Comparison of ENCODE assay signal across 20 cellular contexts in the genomic region with DNA sequence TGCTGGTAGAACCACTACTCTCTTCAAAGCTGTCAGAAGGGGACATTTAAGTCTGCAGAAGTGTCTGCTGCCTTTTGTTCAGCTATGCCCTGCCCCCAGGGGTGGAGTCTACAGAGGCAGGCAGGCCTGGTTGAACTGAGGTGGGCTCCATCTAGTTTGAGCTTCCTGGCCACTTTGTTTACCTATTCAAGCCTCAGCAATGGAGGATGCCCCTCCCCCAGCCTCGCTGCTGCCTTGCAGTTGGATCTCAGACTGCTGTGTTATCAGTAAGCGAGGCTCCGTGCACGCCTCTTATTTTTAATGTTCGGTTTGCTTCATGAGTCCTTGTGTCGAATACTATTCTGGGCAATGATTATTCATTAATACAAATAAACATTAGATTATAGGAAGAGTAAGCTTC. TPM values are rescaled to one million over a fixed set of nuclear protein-coding genes. Genes with fewer than 3 reads are reported as not detected.
DNase-seq lines count a peak whose midpoint lies in the region; FAIRE-seq and TF ChIP-seq lines count a peak whose summit lies in the region.
"Had no signal": no experiment of that assay in that cellular context is flagged by ENCODE, and none has a peak within 500 bp of the region (broad histone marks: within the 10 kb centered on the region; RNA-seq: fewer than 3 reads in every experiment).

No MANE protein-coding gene starts in this region.

- H3K4me3 ChIP-seq in H1 (ENCODE audit: extremely low read depth in 1 of 4, insufficient read depth in 2 of 4, low read depth in 3 of 4, low read length in 4 of 4) (no peak overlapping the region), mesendoderm (ENCODE audit: low read length) (no peak overlapping the region)
- H3K4me3 ChIP-seq: A549 had no signal

- H3K9ac ChIP-seq in H1 (replicated peaks in 1 of 4; ENCODE audit: extremely low read depth in 1 of 4, low read depth in 3 of 4, low read length in 3 of 4) = no peak overlapping the region
- no peak overlapping the region for H3K9ac ChIP-seq in mesendoderm (ENCODE audit: low read length)

- H3K36me3 ChIP-seq in H1 (ENCODE audit: control insufficient read depth in 2 of 4, insufficient read depth in 4 of 4, low read length in 3 of 4) (no peaks in the 10 kb centered on the region; a peak in 1 of 8 replicates), mesendoderm (ENCODE audit: control insufficient read depth, insufficient read depth, low read length) (no peaks in the 10 kb centered on the region)

- H2AK5ac ChIP-seq in H1 (ENCODE audit: low read depth, low read length) (no peak overlapping the region), mesendoderm (ENCODE audit: low read length) (no peak overlapping the region)

- H2AFZ ChIP-seq in H1 (ENCODE audit: low read length) = peak overlapping the region; percentile 3

- H3K4ac ChIP-seq in H1 (replicated peaks; ENCODE audit: insufficient read length, low read depth, low read length) (no peak overlapping the region), mesendoderm (ENCODE audit: low read depth, low read length) (no peak overlapping the region)

- no peak for FAIRE-seq in H1 (lab: Jason Lieb, UNC)
- FAIRE-seq: A549, HTR-8/SVneo had no signal

- TF ChIP-seq RAD21 in H1 (IDR thresholded peaks at IDR 0.05 in 1 of 2, conservative IDR thresholded peaks at IDR 0.05 in 1 of 2; ENCODE audit: low read depth in 2 of 2, low read length in 2 of 2) = no peak

- H3K79me1 ChIP-seq in H1 (ENCODE audit: low read depth, low read length) (no peaks in the 10 kb centered on the region), mesendoderm (ENCODE audit: low read length) (no peaks in the 10 kb centered on the region)

- no peak overlapping the region; a peak in 1 of 4 replicates for H3K4me2 ChIP-seq in H1 (ENCODE audit: insufficient read depth in 1 of 2, low read depth in 2 of 2, low read length in 2 of 2)
- H3K4me2 ChIP-seq in mesendoderm (ENCODE audit: low read length) = no peak overlapping the region
- H3K4me2 ChIP-seq: A549 had no signal

- H4K20me1 ChIP-seq in H1 (replicated peaks in 1 of 2; ENCODE audit: control insufficient read depth in 1 of 2, insufficient read depth in 2 of 2, low read length in 2 of 2) = no peaks in the 10 kb centered on the region

- no peak overlapping the region for H3K14ac ChIP-seq in H1 (ENCODE audit: insufficient read length)

- H3K27ac ChIP-seq in H1 (ENCODE audit: low read depth, low read length) = no peak overlapping the region
- no peak overlapping the region for H3K27ac ChIP-seq in mesendoderm (ENCODE audit: low read depth, low read length)
- H3K27ac ChIP-seq: 22Rv1, A549, C4-2B had no signal

- H3K23me2 ChIP-seq in H1 (ENCODE audit: low read depth, low read length) = peaks cover 7% of the 10 kb centered on the region

- H4K5ac ChIP-seq in H1 (ENCODE audit: insufficient read length, low read depth, low read length) = no peak overlapping the region
- no peak overlapping the region for H4K5ac ChIP-seq in mesendoderm (ENCODE audit: low read length)

- H2BK20ac ChIP-seq in H1 (ENCODE audit: low read length) = no peak overlapping the region

- H3K79me2 ChIP-seq in H1 (ENCODE audit: control insufficient read depth in 1 of 2, insufficient read depth in 2 of 2, low read length in 2 of 2) (no peaks in the 10 kb centered on the region), mesendoderm (ENCODE audit: control insufficient read depth, insufficient read depth, low read length) (no peaks in the 10 kb centered on the region)

- H3K27me3 ChIP-seq in H1 (replicated peaks in 1 of 4; ENCODE audit: control insufficient read depth in 3 of 4, extremely low read depth in 1 of 4, insufficient read depth in 3 of 4, low read length in 3 of 4) (peaks cover 0 to 16% (median 11%) of the 10 kb centered on the region in 4 experiments; a peak in 5 of 7 replicates), mesendoderm (ENCODE audit: insufficient read depth, low read length, poor library complexity) (no peaks in the 10 kb centered on the region)

- H4K91ac ChIP-seq in H1 (replicated peaks; ENCODE audit: insufficient read length, low read length) = no peak overlapping the region

- TF ChIP-seq POLR2A in H1 (IDR thresholded peaks at IDR 0.05; ENCODE audit: control extremely low read depth in 1 of 2, low read depth in 2 of 2, low read length in 2 of 2) = no peak

- no peak for TF ChIP-seq EP300 in H1 (IDR thresholded peaks at IDR 0.05; ENCODE audit: borderline replicate concordance in 1 of 2, low read depth in 2 of 2, low read length in 2 of 2)

- TF ChIP-seq CTCF in H1 (IDR thresholded peaks at IDR 0.05; ENCODE audit: control extremely low read depth in 1 of 3, insufficient read depth in 1 of 3, low read depth in 1 of 3, low read length in 3 of 3) = no peak

- H3K9me3 ChIP-seq in H1 (ENCODE audit: insufficient read depth in 2 of 2, low read depth in 1 of 2, low read length in 1 of 2) = no peaks in the 10 kb centered on the region
- H3K9me3 ChIP-seq: A549, Caco-2 had no signal

- H2BK120ac ChIP-seq in H1 (replicated peaks; ENCODE audit: low read depth, low read length) (no peak overlapping the region), mesendoderm (ENCODE audit: low read depth, low read length) (no peak overlapping the region)

- H2BK15ac ChIP-seq in H1 (ENCODE audit: low read length) (no peak overlapping the region), mesendoderm (replicated peaks; ENCODE audit: low read depth) (no peak overlapping the region)

- H3K56ac ChIP-seq in H1 (replicated peaks; ENCODE audit: insufficient read length, low read depth, low read length) (no peak overlapping the region), mesendoderm (ENCODE audit: low read length) (no peak overlapping the region)

- H3K4me1 ChIP-seq in H1 (replicated peaks in 1 of 4; ENCODE audit: control insufficient read depth in 3 of 4, insufficient read depth in 4 of 4, low read length in 3 of 4) (peaks cover 0 to 4% (median 1%) of the 10 kb centered on the region in 4 experiments; a peak in 3 of 7 replicates), mesendoderm (ENCODE audit: control insufficient read depth, low read depth, low read length) (no peaks in the 10 kb centered on the region)
- H3K4me1 ChIP-seq: A549, Caco-2 had no signal

- DNase-seq in NCI-H748 (lab: John Stamatoyannopoulos, UW; ENCODE audit: unreplicated experiment) (peak; percentile 11), NCI-H748 treated with DMSO at 0.1 percent for 48 hours (lab: John Stamatoyannopoulos, UW) (no peak), H1 (ENCODE audit: low read depth in 1 of 2, low spot score in 2 of 2) (peak in 1 of 2 experiments; percentile 43), mesendoderm (peak; percentile 15), T-helper 1 cell (no peak), D341Med (ENCODE audit: low spot score) (no peak), T1000 (lab: John Stamatoyannopoulos, UW) (no peak), middle frontal gyrus (ENCODE audit: extremely low spot score, low spot score) (no peak)
- DNase-seq: AML-193; Caco-2; CD4-positive, alpha-beta T cell; DMS153; DMS79; GF-D8; HCEC 1CT; IMR-90 had no signal

- no peak overlapping the region for H4K8ac ChIP-seq in H1 (ENCODE audit: extremely low read depth, insufficient read depth, low read length)
- H4K8ac ChIP-seq in mesendoderm (ENCODE audit: low read depth, low read length) = no peak overlapping the region

- H2BK5ac ChIP-seq in H1 (ENCODE audit: low read depth, low read length) (no peak overlapping the region), mesendoderm (ENCODE audit: low read length) (no peak overlapping the region)

- POLR2A ChIA-PET in H1 (lab: Charles Lee; ENCODE audit: partially characterized antibody) = no interaction called here

- no peak overlapping the region for H2BK12ac ChIP-seq in H1 (ENCODE audit: low read depth, low read length)

- no peak overlapping the region for H3K23ac ChIP-seq in H1 (ENCODE audit: insufficient read length)
- H3K23ac ChIP-seq in mesendoderm (ENCODE audit: low read length) = no peak overlapping the region

- CTCF ChIA-PET in H1 (lab: Charles Lee; ENCODE audit: partially characterized antibody) = interaction anchor here (1.3 kb wide), 1 partner anchor 134 kb away, joined by 5 read pairs; no protein-coding TSS in a partner anchor

- WGBS in H1 (ENCODE audit: extremely low coverage in 1 of 2, insufficient coverage in 1 of 2, insufficient read length in 1 of 2, insufficient replicate concordance in 2 of 2, low coverage in 1 of 2, low lambda C conversion rate in 2 of 2, missing lambda C conversion rate in 1 of 2), 2 experiments = 91% methylated on average over 5 of the region's 6 CpGs; no CpG with 5 or more reads in 1 of the 2 experiments
- WGBS in mesendoderm (ENCODE audit: extremely low coverage, insufficient coverage, low lambda C conversion rate) = no CpG with 5 or more reads among the region's 6 CpGs

- H3K18ac ChIP-seq in H1 (ENCODE audit: extremely low read depth, low read length) = no peak overlapping the region
- no peak overlapping the region for H3K18ac ChIP-seq in mesendoderm (ENCODE audit: low read length)

TF ChIP-seq in H1, 55 proteins besides CTCF, POLR2A, EP300 and RAD21:
- TF ChIP-seq GTF2F1 (IDR thresholded peaks at IDR 0.05; ENCODE audit: borderline replicate concordance, low read depth, low read length) = no peak
- no peak for TF ChIP-seq CREB1 (IDR thresholded peaks at IDR 0.05)
- no peak for TF ChIP-seq BRCA1 (IDR thresholded peaks at IDR 0.05; ENCODE audit: low read depth, low read length)
- TF ChIP-seq FOSL1 (IDR thresholded peaks at IDR 0.05; ENCODE audit: insufficient read depth, low read depth, low read length) = no peak
- TF ChIP-seq CHD1 (IDR thresholded peaks at IDR 0.05; ENCODE audit: low read depth, low read length) = no peak
- no peak for TF ChIP-seq NANOG (IDR thresholded peaks at IDR 0.05; ENCODE audit: insufficient read depth, low read depth, low read length, poor library complexity, severe bottlenecking)
- TF ChIP-seq RXRA (IDR thresholded peaks at IDR 0.05; ENCODE audit: insufficient read depth, low read depth, low read length) = no peak
TF ChIP-seq in H1: peak in this region for 0.

RNA-seq across cellular contexts. Expression of a gene that starts 3.1 kb away (rescaled TPM):
- total RNA-seq in H1 (2021; fragmentation: NEBNext Ultra II Directional; extraction: Animal tissue kit (Norgen Biotek cat#: 25700)) = 4.0 and 4.5 TPM in 2 replicates
- polyA plus RNA-seq in H1 (2011; rRNA removed) = 1.7 and 4.7 TPM in 2 replicates
- 2.6 TPM for polyA plus RNA-seq in H1 (2011; cell fraction: cytosol; rRNA removed)
- polyA plus RNA-seq in H1 (2011; cell fraction: nucleus; rRNA removed) = 2.2 TPM
- polyA plus RNA-seq in H1 (2012, experiment 1 of 2) = 3.8 to 5.1 TPM (median 4.2 TPM) in 4 replicates
- 0.76 TPM for polyA plus RNA-seq in H1 (2012, experiment 2 of 2)
- polyA plus RNA-seq in H1 (2013, experiment 1 of 2) = 4.6 TPM
- polyA plus RNA-seq in H1 (2013, experiment 2 of 2) = 5.1 TPM
- 3.3 and 4.9 TPM in 2 replicates for polyA minus RNA-seq in H1 (2011; rRNA and poly(A)+ RNA removed)
- 1.2 TPM for polyA minus RNA-seq in H1 (2011; cell fraction: cytosol; rRNA and poly(A)+ RNA removed)
- 5.6 TPM for polyA minus RNA-seq in H1 (2011; cell fraction: nucleus; rRNA and poly(A)+ RNA removed)
- 1.7 TPM for polyA plus RNA-seq in mesendoderm (2013, experiment 1 of 2)
- polyA plus RNA-seq in mesendoderm (2013, experiment 2 of 2) = 1.9 TPM
- total RNA-seq: Caco-2; CD4-positive, alpha-beta T cell had no signal

Comparison
In these comparisons a context has a peak if more than half of its experiments do, and no peak if none do; other contexts are left out.
1. DNase-seq: peak in NCI-H748 (single experiment) and mesendoderm (single experiment); none in NCI-H748 treated with DMSO at 0.1 percent for 48 hours (single experiment), T-helper 1 cell (0 of 5), D341Med (single experiment), T1000 (single experiment) and middle frontal gyrus (single experiment).